35 cellular contexts compared by ENCODE assay signal in genomic region chr14:101379842-101380241, GRCh38.
DNase-seq lines count a peak whose midpoint lies in the region; ATAC-seq and TF ChIP-seq lines count a peak whose summit lies in the region.
"Had no signal": no experiment of that assay in that cellular context is flagged by ENCODE, and none has a peak within 500 bp of the region (broad histone marks: within the 10 kb centered on the region; RNA-seq: fewer than 3 reads in every experiment).

No MANE protein-coding gene starts in this region.

- H3K4me1 ChIP-seq in HEK293 (ENCODE audit: control insufficient read depth, insufficient read depth, low read length), result no peaks in the 10 kb centered on the region
- H3K4me1 ChIP-seq: A549; BE2C; BLaER1; BLaER1 treated with 17β-estradiol and CSF1 and Interleukin-3, amounts not matched to agents 10 nM and 100 nM; Caco-2 had no signal

- no peak for ATAC-seq in activated CD8-positive, alpha-beta T cell treated with anti-CD3 and anti-CD28 coated beads, Interleukin-2, amount 10 ng/mL, durations not matched to agents 7 days and 5 days
- ATAC-seq in activated CD8-positive, alpha-beta T cell treated with anti-CD3 and anti-CD28 coated beads for 36 hours, result no peak
- ATAC-seq: A549; CD8-positive, alpha-beta T cell had no signal

- intact Hi-C loops in activated CD4-positive, alpha-beta T cell treated with anti-CD3 and anti-CD28 coated beads, Interleukin-2, amount 10 ng/mL, durations not matched to agents 24 days and 14 days (cut with micrococcal nuclease), result no loop called here
- intact Hi-C loops in activated CD8-positive, alpha-beta T cell treated with anti-CD3 and anti-CD28 coated beads for 36 hours (cut with micrococcal nuclease), result no loop called here

- POLR2A ChIA-PET in activated CD4-positive, alpha-beta T cell treated with anti-CD3 and anti-CD28 coated beads, Interleukin-2, amount 10 ng/mL, durations not matched to agents 7 days and 5 days (lab: Charles Lee), result no interaction called here
- POLR2A ChIA-PET in activated CD8-positive, alpha-beta T cell treated with anti-CD3 and anti-CD28 coated beads, Interleukin-2, amount 10 ng/mL, durations not matched to agents 7 days and 5 days (lab: Charles Lee), result no interaction called here
- POLR2A ChIA-PET in activated CD8-positive, alpha-beta T cell treated with anti-CD3 and anti-CD28 coated beads for 36 hours (lab: Charles Lee), result no interaction called here
- POLR2A ChIA-PET in HEK293 (lab: Yijun Ruan, JAX), result no interaction called here

- no peaks in the 10 kb centered on the region for H3K9me3 ChIP-seq in HEK293 (ENCODE audit: control insufficient read depth, insufficient read depth, low read depth, low read length)
- H3K9me3 ChIP-seq: BE2C had no signal

- no peak overlapping the region for H3K4me3 Mint-ChIP-seq in activated CD4-positive, alpha-beta T cell treated with anti-CD3 and anti-CD28 coated beads, Interleukin-2, amount 10 ng/mL, durations not matched to agents 24 days and 14 days
- H3K4me3 Mint-ChIP-seq in activated CD4-positive, alpha-beta T cell treated with anti-CD3 and anti-CD28 coated beads, Interleukin-2, amount 10 ng/mL, durations not matched to agents 7 days and 5 days, result no peak overlapping the region
- H3K4me3 Mint-ChIP-seq in activated CD8-positive, alpha-beta T cell treated with anti-CD3 and anti-CD28 coated beads, Interleukin-2, amount 10 ng/mL, durations not matched to agents 7 days and 5 days, result no peak overlapping the region
- no peak overlapping the region for H3K4me3 Mint-ChIP-seq in activated CD8-positive, alpha-beta T cell treated with anti-CD3 and anti-CD28 coated beads for 36 hours
- H3K4me3 Mint-ChIP-seq: B cell; CD14-positive monocyte; CD4-positive, alpha-beta memory T cell; CD4-positive, alpha-beta T cell; CD4-positive, CD25-positive, alpha-beta regulatory T cell; CD8-positive, alpha-beta memory T cell; CD8-positive, alpha-beta T cell had no signal

- no peaks in the 10 kb centered on the region for H3K36me3 Mint-ChIP-seq in activated CD4-positive, alpha-beta T cell treated with anti-CD3 and anti-CD28 coated beads, Interleukin-2, amount 10 ng/mL, durations not matched to agents 24 days and 14 days (ENCODE audit: low read depth)
- H3K36me3 Mint-ChIP-seq in activated CD4-positive, alpha-beta T cell treated with anti-CD3 and anti-CD28 coated beads, Interleukin-2, amount 10 ng/mL, durations not matched to agents 7 days and 5 days (ENCODE audit: low read depth), result no peaks in the 10 kb centered on the region
- no peaks in the 10 kb centered on the region for H3K36me3 Mint-ChIP-seq in activated CD8-positive, alpha-beta T cell treated with anti-CD3 and anti-CD28 coated beads, Interleukin-2, amount 10 ng/mL, durations not matched to agents 7 days and 5 days (ENCODE audit: low read depth)
- H3K36me3 Mint-ChIP-seq in activated CD8-positive, alpha-beta T cell treated with anti-CD3 and anti-CD28 coated beads for 36 hours (ENCODE audit: low read depth), result no peaks in the 10 kb centered on the region
- H3K36me3 Mint-ChIP-seq: CD14-positive monocyte; CD4-positive, CD25-positive, alpha-beta regulatory T cell; CD8-positive, alpha-beta T cell had no signal

- H3K27ac ChIP-seq in HEK293 (ENCODE audit: extremely low read depth, low read depth, low read length) (no peak overlapping the region), caudate nucleus (ENCODE audit: low read depth, low read length) (no peak overlapping the region)
- H3K27ac ChIP-seq: 22Rv1; A549; BLaER1; BLaER1 treated with 17β-estradiol and CSF1 and Interleukin-3, amounts not matched to agents 10 nM and 100 nM; C4-2B had no signal

- H3K36me3 ChIP-seq in HEK293 (ENCODE audit: control insufficient read depth in 2 of 2, insufficient read depth in 1 of 2, low read length in 2 of 2), result no peaks in the 10 kb centered on the region
- H3K36me3 ChIP-seq: BE2C; BLaER1; BLaER1 treated with 17β-estradiol and CSF1 and Interleukin-3, amounts not matched to agents 10 nM and 100 nM had no signal

- no peak for TF ChIP-seq CTCF in activated CD8-positive, alpha-beta T cell treated with anti-CD3 and anti-CD28 coated beads for 36 hours (IDR thresholded peaks at IDR 0.05)
- TF ChIP-seq CTCF in HEK293 (tag by site-specific recombination; IDR thresholded peaks at IDR 0.05), result no peak

- CTCF ChIA-PET in activated CD4-positive, alpha-beta T cell treated with anti-CD3 and anti-CD28 coated beads, Interleukin-2, amount 10 ng/mL, durations not matched to agents 7 days and 5 days (lab: Charles Lee), result no interaction called here
- CTCF ChIA-PET in activated CD8-positive, alpha-beta T cell treated with anti-CD3 and anti-CD28 coated beads, Interleukin-2, amount 10 ng/mL, durations not matched to agents 7 days and 5 days (lab: Charles Lee), result no interaction called here
- CTCF ChIA-PET in activated CD8-positive, alpha-beta T cell treated with anti-CD3 and anti-CD28 coated beads for 36 hours (lab: Charles Lee), result no interaction called here
- CTCF ChIA-PET in HEK293 (lab: Yijun Ruan, JAX), result no interaction called here

- no peak overlapping the region for H3K27ac Mint-ChIP-seq in activated CD4-positive, alpha-beta T cell treated with anti-CD3 and anti-CD28 coated beads, Interleukin-2, amount 10 ng/mL, durations not matched to agents 24 days and 14 days
- no peak overlapping the region for H3K27ac Mint-ChIP-seq in activated CD4-positive, alpha-beta T cell treated with anti-CD3 and anti-CD28 coated beads, Interleukin-2, amount 10 ng/mL, durations not matched to agents 7 days and 5 days
- H3K27ac Mint-ChIP-seq in activated CD8-positive, alpha-beta T cell treated with anti-CD3 and anti-CD28 coated beads, Interleukin-2, amount 10 ng/mL, durations not matched to agents 7 days and 5 days, result no peak overlapping the region
- H3K27ac Mint-ChIP-seq in activated CD8-positive, alpha-beta T cell treated with anti-CD3 and anti-CD28 coated beads for 36 hours, result no peak overlapping the region
- H3K27ac Mint-ChIP-seq: B cell; CD14-positive monocyte; CD4-positive, alpha-beta memory T cell; CD4-positive, alpha-beta T cell; CD4-positive, CD25-positive, alpha-beta regulatory T cell; CD8-positive, alpha-beta T cell had no signal

- H3K4me3 ChIP-seq in HEK293 (ENCODE audit: low read depth, low read length), result no peak overlapping the region
- H3K4me3 ChIP-seq: A549; BLaER1; BLaER1 treated with 17β-estradiol and CSF1 and Interleukin-3, amounts not matched to agents 10 nM and 100 nM had no signal

- H3K9me3 Mint-ChIP-seq in activated CD4-positive, alpha-beta T cell treated with anti-CD3 and anti-CD28 coated beads, Interleukin-2, amount 10 ng/mL, durations not matched to agents 24 days and 14 days, result no peaks in the 10 kb centered on the region
- H3K9me3 Mint-ChIP-seq in activated CD4-positive, alpha-beta T cell treated with anti-CD3 and anti-CD28 coated beads, Interleukin-2, amount 10 ng/mL, durations not matched to agents 7 days and 5 days, result peaks cover 15% of the 10 kb centered on the region
- H3K9me3 Mint-ChIP-seq in activated CD8-positive, alpha-beta T cell treated with anti-CD3 and anti-CD28 coated beads, Interleukin-2, amount 10 ng/mL, durations not matched to agents 7 days and 5 days (ENCODE audit: insufficient read depth), result peaks cover 13% of the 10 kb centered on the region
- H3K9me3 Mint-ChIP-seq in activated CD8-positive, alpha-beta T cell treated with anti-CD3 and anti-CD28 coated beads for 36 hours, result peaks cover 15% of the 10 kb centered on the region

- peaks cover 14% of the 10 kb centered on the region for H3K27me3 Mint-ChIP-seq in activated CD4-positive, alpha-beta T cell treated with anti-CD3 and anti-CD28 coated beads, Interleukin-2, amount 10 ng/mL, durations not matched to agents 24 days and 14 days
- peaks cover 20% of the 10 kb centered on the region for H3K27me3 Mint-ChIP-seq in activated CD4-positive, alpha-beta T cell treated with anti-CD3 and anti-CD28 coated beads, Interleukin-2, amount 10 ng/mL, durations not matched to agents 7 days and 5 days
- H3K27me3 Mint-ChIP-seq in activated CD8-positive, alpha-beta T cell treated with anti-CD3 and anti-CD28 coated beads, Interleukin-2, amount 10 ng/mL, durations not matched to agents 7 days and 5 days (ENCODE audit: low read depth), result peaks cover 9% of the 10 kb centered on the region
- H3K27me3 Mint-ChIP-seq in activated CD8-positive, alpha-beta T cell treated with anti-CD3 and anti-CD28 coated beads for 36 hours, result peaks cover 2% of the 10 kb centered on the region

- H3K4me1 Mint-ChIP-seq in activated CD4-positive, alpha-beta T cell treated with anti-CD3 and anti-CD28 coated beads, Interleukin-2, amount 10 ng/mL, durations not matched to agents 24 days and 14 days, result no peaks in the 10 kb centered on the region
- no peaks in the 10 kb centered on the region for H3K4me1 Mint-ChIP-seq in activated CD4-positive, alpha-beta T cell treated with anti-CD3 and anti-CD28 coated beads, Interleukin-2, amount 10 ng/mL, durations not matched to agents 7 days and 5 days
- no peaks in the 10 kb centered on the region for H3K4me1 Mint-ChIP-seq in activated CD8-positive, alpha-beta T cell treated with anti-CD3 and anti-CD28 coated beads, Interleukin-2, amount 10 ng/mL, durations not matched to agents 7 days and 5 days (ENCODE audit: low read depth)
- no peaks in the 10 kb centered on the region for H3K4me1 Mint-ChIP-seq in activated CD8-positive, alpha-beta T cell treated with anti-CD3 and anti-CD28 coated beads for 36 hours (ENCODE audit: low read depth)
- H3K4me1 Mint-ChIP-seq: B cell; CD14-positive monocyte; CD4-positive, alpha-beta memory T cell; CD4-positive, CD25-positive, alpha-beta regulatory T cell; CD8-positive, alpha-beta memory T cell had no signal

- peak; percentile 6 for DNase-seq in activated CD4-positive, alpha-beta T cell treated with anti-CD3 and anti-CD28 coated beads, Interleukin-2, amount 10 ng/mL, durations not matched to agents 24 days and 14 days
- no peak for DNase-seq in activated CD4-positive, alpha-beta T cell treated with anti-CD3 and anti-CD28 coated beads, Interleukin-2, amount 10 ng/mL, durations not matched to agents 7 days and 5 days
- DNase-seq in activated CD8-positive, alpha-beta T cell treated with anti-CD3 and anti-CD28 coated beads, Interleukin-2, amount 10 ng/mL, durations not matched to agents 7 days and 5 days, result peak; percentile 5
- DNase-seq in activated CD8-positive, alpha-beta T cell treated with anti-CD3 and anti-CD28 coated beads for 36 hours, result no peak
- peak; percentile 1 for DNase-seq in stimulated activated CD8-positive, alpha-beta memory T cell treated with anti-CD3 and anti-CD28 coated beads, Interleukin-4, amount 100 ng/mL, for 48 hours
- DNase-seq in caudate nucleus (lab: John Stamatoyannopoulos, UW), result no peak
- DNase-seq in NCI-H748 treated with DMSO at 0.1 percent for 48 hours (lab: John Stamatoyannopoulos, UW), result no peak
- DNase-seq: 8988T; ACHN; AML-193; BE2C; C1 segment of cervical spinal cord; Caco-2; Calu3; CD4-positive, alpha-beta memory T cell; CD4-positive, alpha-beta T cell; CD4-positive, CD25-positive, alpha-beta regulatory T cell; CD8-positive, alpha-beta memory T cell; CD8-positive, alpha-beta T cell; COR-L47; DMS 273 treated with DMSO at 0.1 percent for 48 hours; DMS153; DMS53; DMS79; DMS79 treated with DMSO at 0.1 percent for 48 hours; DND-41; EL had no signal

Comparison
In these comparisons a context has a peak if more than half of its experiments do, and no peak if none do; other contexts are left out.
1. DNase-seq: peak in activated CD4-positive, alpha-beta T cell treated with anti-CD3 and anti-CD28 coated beads, Interleukin-2, amount 10 ng/mL, durations not matched to agents 24 days and 14 days (single experiment), activated CD8-positive, alpha-beta T cell treated with anti-CD3 and anti-CD28 coated beads, Interleukin-2, amount 10 ng/mL, durations not matched to agents 7 days and 5 days (single experiment) and stimulated activated CD8-positive, alpha-beta memory T cell treated with anti-CD3 and anti-CD28 coated beads, Interleukin-4, amount 100 ng/mL, for 48 hours (single experiment); none in activated CD4-positive, alpha-beta T cell treated with anti-CD3 and anti-CD28 coated beads, Interleukin-2, amount 10 ng/mL, durations not matched to agents 7 days and 5 days (single experiment), activated CD8-positive, alpha-beta T cell treated with anti-CD3 and anti-CD28 coated beads for 36 hours (single experiment), caudate nucleus (0 of 61) and NCI-H748 treated with DMSO at 0.1 percent for 48 hours (single experiment).